Comparison of ENCODE assay signal across 8 cellular contexts in the genomic region with DNA sequence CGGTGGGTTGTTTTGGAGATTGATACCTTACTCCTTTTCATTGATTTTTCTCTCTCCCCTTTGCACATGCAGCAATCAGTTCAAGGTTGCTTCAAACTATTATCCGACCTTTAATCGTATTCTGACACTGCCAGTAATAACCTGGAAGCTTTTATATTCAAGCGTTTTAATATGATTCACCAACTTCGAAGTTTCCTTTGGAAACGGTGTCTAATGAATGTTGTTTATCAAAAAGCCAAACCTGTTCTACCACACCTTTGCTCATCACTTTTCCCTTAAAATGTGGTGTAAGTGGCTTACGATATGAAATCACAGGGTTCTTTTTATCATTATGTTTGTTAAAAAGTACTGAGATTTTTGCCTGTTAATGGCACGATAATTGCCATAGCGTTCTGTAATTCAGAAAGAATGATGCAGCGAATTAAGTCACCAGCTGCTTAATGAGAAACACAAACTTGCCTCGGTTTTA. TPM values are rescaled to one million over a fixed set of nuclear protein-coding genes. Genes with fewer than 3 reads are reported as not detected.
DNase-seq lines count a peak whose midpoint lies in the region; ATAC-seq and TF ChIP-seq lines count a peak whose summit lies in the region.

No MANE protein-coding gene starts in this region.

- intact Hi-C loops in breast epithelium (cut with DNase I; ENCODE audit: low total_unique reads) = no loop called here

- H3K27ac ChIP-seq in breast epithelium (peak overlapping the region; percentile 96 to 98), mesendoderm (ENCODE audit: low read depth, low read length) (no peak overlapping the region)

- H3K18ac ChIP-seq in mesendoderm (ENCODE audit: low read length) = no peak overlapping the region

- no peaks in the 10 kb centered on the region for H3K79me2 ChIP-seq in mesendoderm (ENCODE audit: control insufficient read depth, insufficient read depth, low read length)

- H3K9me3 ChIP-seq in BE2C (no peaks in the 10 kb centered on the region), breast epithelium (no peaks in the 10 kb centered on the region)

- WGBS in mesendoderm (ENCODE audit: extremely low coverage, insufficient coverage, low lambda C conversion rate) = no CpG with 5 or more reads among the region's 11 CpGs

- H2AK5ac ChIP-seq in mesendoderm (ENCODE audit: low read length) = no peak overlapping the region

- TF ChIP-seq CTCF in BE2C (IDR thresholded peaks at IDR 0.05; ENCODE audit: low read depth, low read length) (no peak), breast epithelium (IDR thresholded peaks at IDR 0.05) (no peak)

- peaks cover 4% of the 10 kb centered on the region for H3K4me1 ChIP-seq in BE2C
- no peaks in the 10 kb centered on the region for H3K4me1 ChIP-seq in breast epithelium
- H3K4me1 ChIP-seq in mesendoderm (ENCODE audit: control insufficient read depth, low read depth, low read length) = no peaks in the 10 kb centered on the region

- no peak for TF ChIP-seq POLR2A in breast epithelium (IDR thresholded peaks at IDR 0.05)

- H3K27me3 ChIP-seq in BE2C = no peaks in the 10 kb centered on the region
- no peaks in the 10 kb centered on the region for H3K27me3 ChIP-seq in breast epithelium
- H3K27me3 ChIP-seq in mesendoderm (ENCODE audit: insufficient read depth, low read length, poor library complexity) = no peaks in the 10 kb centered on the region

- H2BK120ac ChIP-seq in mesendoderm (ENCODE audit: low read depth, low read length) = no peak overlapping the region

- no peak overlapping the region for H3K23ac ChIP-seq in mesendoderm (ENCODE audit: low read length)

- H3K79me1 ChIP-seq in mesendoderm (ENCODE audit: low read length) = peaks cover 3% of the 10 kb centered on the region

- H2BK15ac ChIP-seq in mesendoderm (replicated peaks; ENCODE audit: low read depth) = no peak overlapping the region

- H4K8ac ChIP-seq in mesendoderm (ENCODE audit: low read depth, low read length) = no peak overlapping the region

- ATAC-seq in HG03342 (IDR thresholded peaks at IDR 0.05; ENCODE audit: unreplicated experiment) (no peak), GM21447 (IDR thresholded peaks at IDR 0.05; ENCODE audit: unreplicated experiment) (no peak)

- H4K5ac ChIP-seq in mesendoderm (ENCODE audit: low read length) = no peak overlapping the region

- H3K36me3 ChIP-seq in BE2C (no peaks in the 10 kb centered on the region; the same call in none of the 2 replicates), breast epithelium (no peaks in the 10 kb centered on the region), mesendoderm (ENCODE audit: control insufficient read depth, insufficient read depth, low read length) (no peaks in the 10 kb centered on the region)

- DNase-seq in BE2C (no peak), HT-29 (ENCODE audit: low spot score) (peak; percentile 63), breast epithelium (ENCODE audit: low spot score in 2 of 2) (no peak), mesendoderm (no peak), CD1c-positive myeloid dendritic cell (ENCODE audit: extremely low spot score) (no peak), amygdala (lab: John Stamatoyannopoulos, UW) (no peak)

- H3K4me2 ChIP-seq in mesendoderm (ENCODE audit: low read length) = peak overlapping the region; percentile 19

- H3K4me3 ChIP-seq in BE2C (ENCODE audit: low read depth, low read length) (peak overlapping the region; percentile 88), breast epithelium (peak overlapping the region; percentile 85 to 93 (median 86)), mesendoderm (ENCODE audit: low read length) (peak overlapping the region; percentile 75)

- H3K56ac ChIP-seq in mesendoderm (ENCODE audit: low read length) = peak overlapping the region; percentile 98

- H2BK5ac ChIP-seq in mesendoderm (ENCODE audit: low read length) = no peak overlapping the region

- H3K9ac ChIP-seq in mesendoderm (ENCODE audit: low read length) = peak overlapping the region; percentile 84

- no peak overlapping the region for H3K4ac ChIP-seq in mesendoderm (ENCODE audit: low read depth, low read length)

RNA-seq across cellular contexts. Expression of a gene that starts 0.7 kb away (rescaled TPM):
- polyA plus RNA-seq in BE2C (2012; ENCODE audit: insufficient read depth, insufficient read length, low read depth) = 30.3 TPM
- 7.9 and 15.1 TPM in 2 replicates for total RNA-seq in HT-29 (2014; rRNA removed; shearing (Covaris generic))
- total RNA-seq in breast epithelium = 10 to 100 TPM; 21.3 to 43.6 (median 26.9) TPM
- polyA plus RNA-seq in mesendoderm (2013, experiment 1 of 2) = 5.5 TPM
- 5.3 TPM for polyA plus RNA-seq in mesendoderm (2013, experiment 2 of 2)
